In the genomic region with DNA sequence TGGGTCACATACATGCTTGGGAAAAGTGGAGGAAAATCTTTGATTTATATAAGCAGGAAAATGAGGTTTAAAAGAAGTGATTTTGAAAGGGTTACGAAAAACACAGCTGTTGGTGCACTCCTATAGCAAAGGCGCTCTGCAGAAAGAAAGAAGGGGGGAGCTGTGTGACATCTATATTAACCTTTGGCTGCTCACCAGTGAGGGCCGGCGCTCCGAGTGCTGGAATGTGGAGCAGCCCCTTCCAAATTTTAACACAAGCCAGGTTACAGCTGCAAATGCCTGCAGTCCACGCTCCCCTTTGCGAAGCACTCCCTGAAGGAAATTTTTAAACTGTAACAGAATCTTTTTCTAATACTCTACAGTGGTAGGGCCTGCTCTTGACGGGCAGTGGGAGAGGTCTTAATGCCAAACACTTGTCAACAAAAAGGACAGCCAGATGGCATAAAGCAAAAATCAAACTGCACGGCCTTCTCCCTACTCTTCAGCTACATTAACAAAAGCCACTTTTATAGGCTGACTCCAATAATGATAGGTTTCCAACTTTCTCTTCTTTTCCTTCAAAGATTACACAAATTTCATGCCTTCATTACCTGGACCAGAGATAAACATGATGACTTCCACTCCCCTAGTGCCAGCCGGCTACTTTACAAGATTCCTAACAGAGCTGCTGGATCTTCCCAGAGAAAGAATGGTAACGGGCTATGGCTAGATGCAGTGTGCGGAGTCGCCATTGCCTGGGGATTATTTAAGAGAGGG, we compare ENCODE assay signal across 1 cellular context.
TF ChIP-seq lines count a peak whose summit lies in the region.

No MANE protein-coding gene starts in this region.

TF ChIP-seq in GM23338, 12 proteins besides CTCF, POLR2A, EP300 and RAD21 (continued from another document):
- TF ChIP-seq EZH2phosphoT487 (IDR thresholded peaks at IDR 0.05; ENCODE audit: unreplicated experiment) (no peak), ZNF114 (CRISPR knock-in tag; IDR thresholded peaks at IDR 0.05) (no peak), CREB1 (CRISPR knock-in tag; IDR thresholded peaks at IDR 0.05; ENCODE audit: low read depth) (no peak)
- TF ChIP-seq, protein P1, sequence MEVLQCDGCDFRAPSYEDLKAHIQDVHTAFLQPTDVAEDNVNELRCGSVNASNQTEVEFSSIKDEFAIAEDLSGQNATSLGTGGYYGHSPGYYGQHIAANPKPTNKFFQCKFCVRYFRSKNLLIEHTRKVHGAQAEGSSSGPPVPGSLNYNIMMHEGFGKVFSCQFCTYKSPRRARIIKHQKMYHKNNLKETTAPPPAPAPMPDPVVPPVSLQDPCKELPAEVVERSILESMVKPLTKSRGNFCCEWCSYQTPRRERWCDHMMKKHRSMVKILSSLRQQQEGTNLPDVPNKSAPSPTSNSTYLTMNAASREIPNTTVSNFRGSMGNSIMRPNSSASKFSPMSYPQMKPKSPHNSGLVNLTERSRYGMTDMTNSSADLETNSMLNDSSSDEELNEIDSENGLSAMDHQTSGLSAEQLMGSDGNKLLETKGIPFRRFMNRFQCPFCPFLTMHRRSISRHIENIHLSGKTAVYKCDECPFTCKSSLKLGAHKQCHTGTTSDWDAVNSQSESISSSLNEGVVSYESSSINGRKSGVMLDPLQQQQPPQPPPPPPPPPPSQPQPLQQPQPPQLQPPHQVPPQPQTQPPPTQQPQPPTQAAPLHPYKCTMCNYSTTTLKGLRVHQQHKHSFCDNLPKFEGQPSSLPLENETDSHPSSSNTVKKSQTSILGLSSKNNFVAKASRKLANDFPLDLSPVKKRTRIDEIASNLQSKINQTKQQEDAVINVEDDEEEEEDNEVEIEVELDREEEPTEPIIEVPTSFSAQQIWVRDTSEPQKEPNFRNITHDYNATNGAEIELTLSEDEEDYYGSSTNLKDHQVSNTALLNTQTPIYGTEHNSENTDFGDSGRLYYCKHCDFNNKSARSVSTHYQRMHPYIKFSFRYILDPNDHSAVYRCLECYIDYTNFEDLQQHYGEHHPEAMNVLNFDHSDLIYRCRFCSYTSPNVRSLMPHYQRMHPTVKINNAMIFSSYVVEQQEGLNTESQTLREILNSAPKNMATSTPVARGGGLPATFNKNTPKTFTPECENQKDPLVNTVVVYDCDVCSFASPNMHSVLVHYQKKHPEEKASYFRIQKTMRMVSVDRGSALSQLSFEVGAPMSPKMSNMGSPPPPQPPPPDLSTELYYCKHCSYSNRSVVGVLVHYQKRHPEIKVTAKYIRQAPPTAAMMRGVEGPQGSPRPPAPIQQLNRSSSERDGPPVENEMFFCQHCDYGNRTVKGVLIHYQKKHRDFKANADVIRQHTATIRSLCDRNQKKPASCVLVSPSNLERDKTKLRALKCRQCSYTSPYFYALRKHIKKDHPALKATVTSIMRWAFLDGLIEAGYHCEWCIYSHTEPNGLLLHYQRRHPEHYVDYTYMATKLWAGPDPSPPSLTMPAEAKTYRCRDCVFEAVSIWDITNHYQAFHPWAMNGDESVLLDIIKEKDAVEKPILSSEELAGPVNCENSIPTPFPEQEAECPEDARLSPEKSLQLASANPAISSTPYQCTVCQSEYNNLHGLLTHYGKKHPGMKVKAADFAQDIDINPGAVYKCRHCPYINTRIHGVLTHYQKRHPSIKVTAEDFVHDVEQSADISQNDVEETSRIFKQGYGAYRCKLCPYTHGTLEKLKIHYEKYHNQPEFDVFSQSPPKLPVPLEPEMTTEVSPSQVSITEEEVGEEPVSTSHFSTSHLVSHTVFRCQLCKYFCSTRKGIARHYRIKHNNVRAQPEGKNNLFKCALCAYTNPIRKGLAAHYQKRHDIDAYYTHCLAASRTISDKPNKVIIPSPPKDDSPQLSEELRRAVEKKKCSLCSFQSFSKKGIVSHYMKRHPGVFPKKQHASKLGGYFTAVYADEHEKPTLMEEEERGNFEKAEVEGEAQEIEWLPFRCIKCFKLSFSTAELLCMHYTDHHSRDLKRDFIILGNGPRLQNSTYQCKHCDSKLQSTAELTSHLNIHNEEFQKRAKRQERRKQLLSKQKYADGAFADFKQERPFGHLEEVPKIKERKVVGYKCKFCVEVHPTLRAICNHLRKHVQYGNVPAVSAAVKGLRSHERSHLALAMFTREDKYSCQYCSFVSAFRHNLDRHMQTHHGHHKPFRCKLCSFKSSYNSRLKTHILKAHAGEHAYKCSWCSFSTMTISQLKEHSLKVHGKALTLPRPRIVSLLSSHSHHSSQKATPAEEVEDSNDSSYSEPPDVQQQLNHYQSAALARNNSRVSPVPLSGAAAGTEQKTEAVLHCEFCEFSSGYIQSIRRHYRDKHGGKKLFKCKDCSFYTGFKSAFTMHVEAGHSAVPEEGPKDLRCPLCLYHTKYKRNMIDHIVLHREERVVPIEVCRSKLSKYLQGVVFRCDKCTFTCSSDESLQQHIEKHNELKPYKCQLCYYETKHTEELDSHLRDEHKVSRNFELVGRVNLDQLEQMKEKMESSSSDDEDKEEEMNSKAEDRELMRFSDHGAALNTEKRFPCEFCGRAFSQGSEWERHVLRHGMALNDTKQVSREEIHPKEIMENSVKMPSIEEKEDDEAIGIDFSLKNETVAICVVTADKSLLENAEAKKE (CRISPR knock-in tag; IDR thresholded peaks at IDR 0.05), result no peak
- TF ChIP-seq, protein P2, sequence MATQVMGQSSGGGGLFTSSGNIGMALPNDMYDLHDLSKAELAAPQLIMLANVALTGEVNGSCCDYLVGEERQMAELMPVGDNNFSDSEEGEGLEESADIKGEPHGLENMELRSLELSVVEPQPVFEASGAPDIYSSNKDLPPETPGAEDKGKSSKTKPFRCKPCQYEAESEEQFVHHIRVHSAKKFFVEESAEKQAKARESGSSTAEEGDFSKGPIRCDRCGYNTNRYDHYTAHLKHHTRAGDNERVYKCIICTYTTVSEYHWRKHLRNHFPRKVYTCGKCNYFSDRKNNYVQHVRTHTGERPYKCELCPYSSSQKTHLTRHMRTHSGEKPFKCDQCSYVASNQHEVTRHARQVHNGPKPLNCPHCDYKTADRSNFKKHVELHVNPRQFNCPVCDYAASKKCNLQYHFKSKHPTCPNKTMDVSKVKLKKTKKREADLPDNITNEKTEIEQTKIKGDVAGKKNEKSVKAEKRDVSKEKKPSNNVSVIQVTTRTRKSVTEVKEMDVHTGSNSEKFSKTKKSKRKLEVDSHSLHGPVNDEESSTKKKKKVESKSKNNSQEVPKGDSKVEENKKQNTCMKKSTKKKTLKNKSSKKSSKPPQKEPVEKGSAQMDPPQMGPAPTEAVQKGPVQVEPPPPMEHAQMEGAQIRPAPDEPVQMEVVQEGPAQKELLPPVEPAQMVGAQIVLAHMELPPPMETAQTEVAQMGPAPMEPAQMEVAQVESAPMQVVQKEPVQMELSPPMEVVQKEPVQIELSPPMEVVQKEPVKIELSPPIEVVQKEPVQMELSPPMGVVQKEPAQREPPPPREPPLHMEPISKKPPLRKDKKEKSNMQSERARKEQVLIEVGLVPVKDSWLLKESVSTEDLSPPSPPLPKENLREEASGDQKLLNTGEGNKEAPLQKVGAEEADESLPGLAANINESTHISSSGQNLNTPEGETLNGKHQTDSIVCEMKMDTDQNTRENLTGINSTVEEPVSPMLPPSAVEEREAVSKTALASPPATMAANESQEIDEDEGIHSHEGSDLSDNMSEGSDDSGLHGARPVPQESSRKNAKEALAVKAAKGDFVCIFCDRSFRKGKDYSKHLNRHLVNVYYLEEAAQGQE (IDR thresholded peaks at IDR 0.05; ENCODE audit: unreplicated experiment), result no peak
